27 cellular contexts compared by ENCODE assay signal in the genomic region with DNA sequence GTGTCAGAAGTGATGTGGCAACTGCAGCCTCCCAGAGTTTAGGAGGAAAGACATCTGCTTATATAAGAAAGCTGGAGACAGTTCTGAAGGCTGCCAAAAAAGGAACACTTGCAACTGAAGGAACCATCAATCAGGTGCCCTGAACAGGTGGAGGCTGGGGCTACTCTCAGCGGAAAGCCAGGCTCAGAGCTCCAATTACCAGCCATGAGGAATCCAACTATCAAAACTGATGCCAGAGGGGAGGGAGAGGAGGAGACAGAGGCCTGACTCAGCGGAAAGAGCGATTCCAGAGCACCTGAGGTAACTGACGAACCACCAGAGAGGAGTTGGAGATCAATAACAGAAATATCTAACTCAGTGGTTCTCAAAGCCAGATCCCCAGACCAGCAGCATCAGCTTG. TPM values are rescaled to one million over a fixed set of nuclear protein-coding genes. Genes with fewer than 3 reads are reported as not detected.
DNase-seq lines count a peak whose midpoint lies in the region; ATAC-seq and TF ChIP-seq lines count a peak whose summit lies in the region.
"Had no signal": no experiment of that assay in that cellular context is flagged by ENCODE, and none has a peak within 500 bp of the region (broad histone marks: within the 10 kb centered on the region; RNA-seq: fewer than 3 reads in every experiment).

No MANE protein-coding gene starts in this region.

- ATAC-seq in GM21526 (IDR thresholded peaks at IDR 0.05; ENCODE audit: low FRiP score, unreplicated experiment), result no peak
- ATAC-seq: left ventricle myocardium superior; naive thymus-derived CD4-positive, alpha-beta T cell had no signal

- no peaks in the 10 kb centered on the region for H3K36me3 ChIP-seq in H7 (replicated peaks; ENCODE audit: control insufficient read depth, insufficient read depth, low read length)
- H3K36me3 ChIP-seq: brain microvascular endothelial cell, Peyer's patch, upper lobe of left lung had no signal

- DNase-seq in H7 (peak; percentile 30), NCI-H2107 (lab: John Stamatoyannopoulos, UW) (peak; percentile 11), epithelial cell of esophagus (ENCODE audit: low read depth) (peak; percentile 15), pons (ENCODE audit: low spot score) (peak; percentile 20), NOMO-1 treated with dmso at 0.1 percent for 144 hours (lab: John Stamatoyannopoulos, UW; ENCODE audit: unreplicated experiment) (no peak), 8988T (no peak)
- DNase-seq: activated B cell treated with CpG ODN at 0.5 μM for 24 hours; activated CD4-positive, alpha-beta T cell treated with anti-CD3 and anti-CD28 coated beads, Interleukin-2, amount 50 U/mL, for 4 hours; activated naive CD4-positive, alpha-beta T cell treated with anti-CD3 and anti-CD28 coated beads for 36 hours; amniotic stem cell; brain microvascular endothelial cell; CD4-positive, CD25-positive, alpha-beta regulatory T cell; EL; HFFc6; left ventricle myocardium superior; naive thymus-derived CD4-positive, alpha-beta T cell; NCI-H1048; NCI-H187; NCI-H510A; Peyer's patch; stimulated activated CD4-positive, alpha-beta T cell treated with anti-CD3 and anti-CD28 coated beads, Interleukin-12 subunit alpha, Interleukin-12 subunit beta, amount 100 ng/mL, for 4 hours; stimulated activated CD4-positive, alpha-beta T cell treated with anti-CD3 and anti-CD28 coated beads, Interleukin-4, amount 100 ng/mL, for 1 hour; upper lobe of left lung had no signal

- no peaks in the 10 kb centered on the region for H3K27me3 ChIP-seq in H7 (ENCODE audit: control insufficient read depth, insufficient read depth, low read length)
- H3K27me3 ChIP-seq: brain microvascular endothelial cell, Peyer's patch, upper lobe of left lung had no signal

- H3K4me3 ChIP-seq in H7 (ENCODE audit: insufficient read depth, low read depth, low read length) (no peak overlapping the region), epithelial cell of esophagus (ENCODE audit: low read length) (no peak overlapping the region)
- H3K4me3 ChIP-seq: Peyer's patch, upper lobe of left lung had no signal

- no peak for TF ChIP-seq CTCF in epithelial cell of esophagus (IDR thresholded peaks at IDR 0.05; ENCODE audit: insufficient read depth, low read depth, low read length, missing control alignments)

RNA-seq across cellular contexts. Expression of a gene that starts 24.3 kb away (rescaled TPM):
- total RNA-seq in H7 (2014; rRNA removed; shearing (Covaris generic)), result not detected in 2 replicates
- total RNA-seq: activated B cell treated with CpG ODN at 0.5 μM for 24 hours; activated naive CD4-positive, alpha-beta T cell treated with anti-CD3 and anti-CD28 coated beads for 36 hours; CD4-positive, CD25-positive, alpha-beta regulatory T cell; chondrocyte; HFFc6; left ventricle myocardium superior; naive thymus-derived CD4-positive, alpha-beta T cell; osteocyte; Peyer's patch; subcutaneous adipose tissue; upper lobe of left lung had no signal

RNA-seq across cellular contexts. Expression of a gene that starts 31.0 kb away (rescaled TPM):
- total RNA-seq in H7 (2014; rRNA removed; shearing (Covaris generic)), result 5.4 and 6.9 TPM in 2 replicates

RNA-seq across cellular contexts. Expression of a gene that starts 43.2 kb away (rescaled TPM):
- 376 and 414 TPM in 2 replicates for total RNA-seq in H7 (2014; rRNA removed; shearing (Covaris generic))

Comparison
In these comparisons a context has a peak if more than half of its experiments do, and no peak if none do; other contexts are left out.
1. DNase-seq: peak in H7 (single experiment), NCI-H2107 (single experiment), epithelial cell of esophagus (single experiment) and pons (single experiment); none in NOMO-1 treated with dmso at 0.1 percent for 144 hours (single experiment) and 8988T (single experiment).